In the genomic region with DNA sequence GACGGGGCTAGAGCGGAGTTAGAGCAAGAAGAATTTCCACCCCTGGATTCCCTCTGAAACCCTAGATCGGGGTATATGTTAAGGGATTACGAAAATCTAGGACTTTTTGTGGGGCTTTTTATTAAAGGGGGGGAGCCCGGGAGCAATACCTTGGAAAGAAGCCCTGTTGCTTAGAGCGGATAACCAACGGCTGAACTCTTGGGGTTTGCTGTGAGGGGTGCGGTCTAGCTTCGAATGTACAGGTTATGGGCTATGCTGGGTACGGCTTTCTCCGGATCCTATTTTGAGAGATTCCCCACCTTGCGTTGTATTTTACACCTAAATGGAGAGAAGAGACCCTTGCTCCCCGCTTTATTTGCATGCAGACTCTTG, we compare ENCODE assay signal across 8 cellular contexts. TPM values are rescaled to one million over a fixed set of nuclear protein-coding genes. Genes with fewer than 3 reads are reported as not detected.
DNase-seq lines count a peak whose midpoint lies in the region; ATAC-seq and TF ChIP-seq lines count a peak whose summit lies in the region.

No MANE protein-coding gene starts in this region.

- POLR2A ChIA-PET in A673 (lab: Charles Lee; ENCODE audit: low non-redundant PET): no interaction called here

- no TSS peak for BruUV-seq in A673 (replicated peaks; lab: Mats Ljungman, UMichigan)

- no peaks in the 10 kb centered on the region for H3K36me3 ChIP-seq in A673 (ENCODE audit: insufficient read depth, low read length, poor library complexity, severe bottlenecking)
- H3K36me3 ChIP-seq in SJCRH30: no peaks in the 10 kb centered on the region
- no peaks in the 10 kb centered on the region for H3K36me3 ChIP-seq in esophagus squamous epithelium
- no peaks in the 10 kb centered on the region for H3K36me3 ChIP-seq in prostate gland

- no peaks in the 10 kb centered on the region for H3K27me3 ChIP-seq in A673 (replicated peaks; ENCODE audit: insufficient read depth, low read depth, low read length, poor library complexity)
- H3K27me3 ChIP-seq in SJCRH30: no peaks in the 10 kb centered on the region
- no peaks in the 10 kb centered on the region for H3K27me3 ChIP-seq in esophagus squamous epithelium
- no peaks in the 10 kb centered on the region for H3K27me3 ChIP-seq in prostate gland (replicated peaks; ENCODE audit: insufficient read depth)

- whole genome bisulfite sequencing in esophagus squamous epithelium, 2 donors: 1 to 6% methylated on average over 6 to 9 of the region's 13 CpGs
- WGBS in prostate gland: 2% methylated on average over 13 of the region's 13 CpGs

- H3K27ac ChIP-seq in A673 (ENCODE audit: low read depth, low read length, poor library complexity, severe bottlenecking): peak overlapping the region; percentile 69
- peak overlapping the region; percentile 59; the same call in 1 of the 2 replicates for H3K27ac ChIP-seq in SJCRH30
- peak overlapping the region; percentile 69 to 90 (median 82) for H3K27ac ChIP-seq in esophagus squamous epithelium
- peak overlapping the region; percentile 73 to 79 for H3K27ac ChIP-seq in prostate gland

- H3K4me3 ChIP-seq in A673 (ENCODE audit: low read depth, low read length, poor library complexity, severe bottlenecking) (peak overlapping the region; percentile 96), SJCRH30 (peak overlapping the region; percentile 80), esophagus squamous epithelium (peak overlapping the region; percentile 61 to 91 (median 76)), prostate gland (peak overlapping the region; percentile 80 to 98)

- TF ChIP-seq POLR2A in esophagus squamous epithelium (IDR thresholded peaks at IDR 0.05) (no peak), prostate gland (IDR thresholded peaks at IDR 0.05) (no peak)

- CTCF ChIA-PET in A673 (lab: Charles Lee): interaction anchor here (0.6 to 4.7 kb wide), 4 partner anchors 18 to 230 kb away, joined by 3 to 36 read pairs (median 4); a partner anchor contains a TSS

- H3K4me1 ChIP-seq in A673 (ENCODE audit: insufficient read depth, low read length, poor library complexity, severe bottlenecking) (peaks cover 34% of the 10 kb centered on the region), SJCRH30 (peaks cover 14% of the 10 kb centered on the region; the same call in 1 of the 2 replicates), esophagus squamous epithelium (peaks cover 4 to 47% (median 20%) of the 10 kb centered on the region in 3 donors), prostate gland (replicated peaks) (peaks cover 5% of the 10 kb centered on the region)

- ATAC-seq in GM21390 (IDR thresholded peaks at IDR 0.05; ENCODE audit: unreplicated experiment) (peak; percentile 3), GM21423 (IDR thresholded peaks at IDR 0.05; ENCODE audit: unreplicated experiment) (no peak)

- TF ChIP-seq CTCF in A673 (conservative IDR thresholded peaks at IDR 0.05; ENCODE audit: low read depth, low read length) (no peak), esophagus squamous epithelium (IDR thresholded peaks at IDR 0.05) (no peak), prostate gland (IDR thresholded peaks at IDR 0.05) (no peak)

- H3K9me3 ChIP-seq in A673 (ENCODE audit: low read depth, low read length, poor library complexity, severe bottlenecking): no peaks in the 10 kb centered on the region
- H3K9me3 ChIP-seq in SJCRH30 (replicated peaks): no peaks in the 10 kb centered on the region
- H3K9me3 ChIP-seq in esophagus squamous epithelium: no peaks in the 10 kb centered on the region
- H3K9me3 ChIP-seq in prostate gland: no peaks in the 10 kb centered on the region

- DNase-seq in A673 (ENCODE audit: low spot score) (no peak), SJCRH30 (peak; percentile 28 to 45), esophagus squamous epithelium (lab: John Stamatoyannopoulos, UW) (no peak), prostate gland (ENCODE audit: low spot score) (no peak), SHP77 (lab: John Stamatoyannopoulos, UW) (no peak)
- DNase-seq in stimulated activated CD8-positive, alpha-beta memory T cell treated with anti-CD3 and anti-CD28 coated beads, Interleukin-4, amount 100 ng/mL, for 48 hours: no peak

- intact Hi-C loops in A673 (cut with micrococcal nuclease; ENCODE audit: unreplicated experiment) (loop anchor here (10.0 kb wide), 1 partner anchor 349 kb away; no protein-coding TSS in a partner anchor), esophagus squamous epithelium (cut with DNase I) (no loop called here), prostate gland (cut with DNase I) (loop anchor here (2.0 to 10.0 kb wide), 4 partner anchors 29 to 277 kb away; no protein-coding TSS in a partner anchor)

RNA-seq across cellular contexts. Expression of a gene that starts 0.6 kb away (rescaled TPM):
- 18.7 and 24.0 TPM in 2 replicates for total RNA-seq in A673 (2021)
- 12.7 and 14.4 TPM in 2 replicates for total RNA-seq in SJCRH30 (2014; rRNA removed; shearing (Covaris generic))
- 1 to 10 TPM; 2.5 to 9.1 (median 4.0) TPM for total RNA-seq in esophagus squamous epithelium
- total RNA-seq in prostate gland: 1 to 10 TPM; 2.6 to 9.7 TPM

RNA-seq across cellular contexts. Expression of a gene that starts 23.7 kb away (rescaled TPM):
- 32.6 and 32.7 TPM in 2 replicates for total RNA-seq in A673 (2021)
- 36.7 and 39.6 TPM in 2 replicates for total RNA-seq in SJCRH30 (2014; rRNA removed; shearing (Covaris generic))
- 10 to 100 TPM; 26.8 to 54.4 (median 42.2) TPM for total RNA-seq in esophagus squamous epithelium
- 10 to 100 TPM; 42.8 to 60.2 TPM for total RNA-seq in prostate gland

RNA-seq across cellular contexts. Expression of a gene that starts 48.7 kb away (rescaled TPM):
- total RNA-seq in A673 (2021) (39.2 and 41.9 TPM in 2 replicates), esophagus squamous epithelium (10 to 100 TPM; 37.8 to 50.7 (median 43.2) TPM), prostate gland (10 to 100 TPM; 27.1 to 67.0 TPM)
- total RNA-seq in SJCRH30 (2014; rRNA removed; shearing (Covaris generic)): 64.4 and 67.6 TPM in 2 replicates

Comparison
In these comparisons a context has a peak if more than half of its experiments do, and no peak if none do; other contexts are left out.
1. DNase-seq: peak in SJCRH30 (2 of 2); none in A673 (single experiment), esophagus squamous epithelium (single experiment), prostate gland (single experiment), SHP77 (0 of 2) and stimulated activated CD8-positive, alpha-beta memory T cell treated with anti-CD3 and anti-CD28 coated beads, Interleukin-4, amount 100 ng/mL, for 48 hours (single experiment).
2. Peak in every context shown above with its lines, with median percentiles within 50 percentile points of each other: H3K27ac ChIP-seq and H3K4me3 ChIP-seq.